9 cellular contexts compared by ENCODE assay signal in genomic region chr2:54471221-54471711, GRCh38. TPM values are rescaled to one million over a fixed set of nuclear protein-coding genes. Genes with fewer than 3 reads are reported as not detected.
DNase-seq lines count a peak whose midpoint lies in the region; ATAC-seq and TF ChIP-seq lines count a peak whose summit lies in the region.
"Had no signal": no experiment of that assay in that cellular context is flagged by ENCODE, and none has a peak within 500 bp of the region (broad histone marks: within the 10 kb centered on the region; RNA-seq: fewer than 3 reads in every experiment).

No MANE protein-coding gene starts in this region.

- WGBS in lung, 2 donors = 25 to 66% methylated on average over 1 of the region's 1 CpG

- no peaks in the 10 kb centered on the region for H3K36me3 Mint-ChIP-seq in activated B cell treated with CpG ODN at 0.5 μM for 24 hours (ENCODE audit: low read depth)

- ATAC-seq in HG03432 (IDR thresholded peaks at IDR 0.05; ENCODE audit: unreplicated experiment) = peak; percentile 92
- peak; percentile 84 for ATAC-seq in activated B cell treated with CpG ODN at 0.5 μM for 24 hours (ENCODE audit: low read depth)
- no peak for ATAC-seq in lung (ENCODE audit: insufficient read depth, low FRiP score)

- peak overlapping the region; percentile 63 for H3K27ac Mint-ChIP-seq in activated B cell treated with CpG ODN at 0.5 μM for 24 hours

- H3K4me1 Mint-ChIP-seq in activated B cell treated with CpG ODN at 0.5 μM for 24 hours = peaks cover 20% of the 10 kb centered on the region

- CTCF ChIA-PET in activated B cell treated with CpG ODN at 0.5 μM for 24 hours (lab: Charles Lee) = no interaction called here

- H3K4me3 Mint-ChIP-seq in activated B cell treated with CpG ODN at 0.5 μM for 24 hours = no peak overlapping the region

- H3K4me1 ChIP-seq in lung (ENCODE audit: control insufficient read depth in 2 of 2, insufficient read depth in 2 of 2, low read length in 2 of 2) = peaks cover 12 to 46% of the 10 kb centered on the region in 2 donors

- peak overlapping the region; percentile 27 to 84 for H3K27ac ChIP-seq in lung (ENCODE audit: low read depth in 1 of 2, low read length in 1 of 2)
- H3K27ac ChIP-seq: C4-2B had no signal

- intact Hi-C loops in activated B cell treated with CpG ODN at 0.5 μM for 24 hours (cut with micrococcal nuclease) = no loop called here

- no peaks in the 10 kb centered on the region for H3K27me3 ChIP-seq in lung (ENCODE audit: control insufficient read depth, insufficient read depth)

- no peak for TF ChIP-seq CTCF in activated B cell treated with CpG ODN at 0.5 μM for 24 hours (IDR thresholded peaks at IDR 0.05)
- TF ChIP-seq CTCF in lung (IDR thresholded peaks at IDR 0.05; ENCODE audit: control extremely low read depth, extremely low read depth) = no peak

- peak; percentile 27 for DNase-seq in NCI-H748 (lab: John Stamatoyannopoulos, UW; ENCODE audit: unreplicated experiment)
- DNase-seq in NCI-H748 treated with DMSO at 0.1 percent for 48 hours (lab: John Stamatoyannopoulos, UW) = no peak
- DNase-seq in activated B cell treated with CpG ODN at 0.5 μM for 24 hours = no peak
- no peak for DNase-seq in lung (ENCODE audit: low spot score)
- DNase-seq in stimulated activated CD4-positive, alpha-beta T cell treated with anti-CD3 and anti-CD28 coated beads, Interleukin-12 subunit alpha, Interleukin-12 subunit beta, amount 100 ng/mL, for 4 hours = no peak
- DNase-seq in NCI-H2029 treated with DMSO at 0.1 percent for 48 hours (lab: John Stamatoyannopoulos, UW) = no peak
- no peak for DNase-seq in UCSD-AML1 (lab: John Stamatoyannopoulos, UW; ENCODE audit: unreplicated experiment)

- H3K9me3 ChIP-seq in lung (ENCODE audit: control insufficient read depth in 2 of 2, insufficient read depth in 1 of 2, low read length in 1 of 2) = no peaks in the 10 kb centered on the region

- POLR2A ChIA-PET in activated B cell treated with CpG ODN at 0.5 μM for 24 hours (lab: Charles Lee) = interaction anchor here (0.7 kb wide), 1 partner anchor 14 kb away, joined by 3 read pairs; no protein-coding TSS in a partner anchor

- no peaks in the 10 kb centered on the region for H3K9me3 Mint-ChIP-seq in activated B cell treated with CpG ODN at 0.5 μM for 24 hours

- H3K27me3 Mint-ChIP-seq in activated B cell treated with CpG ODN at 0.5 μM for 24 hours = peaks cover 5% of the 10 kb centered on the region

- H3K36me3 ChIP-seq in lung (ENCODE audit: control insufficient read depth in 2 of 2, insufficient read depth in 2 of 2, low read length in 2 of 2) = no peaks in the 10 kb centered on the region

- H3K4me3 ChIP-seq in lung = no peak overlapping the region

RNA-seq across cellular contexts. Expression of gene SPTBN1, which starts 15.1 kb away (rescaled TPM):
- total RNA-seq in activated B cell treated with CpG ODN at 0.5 μM for 24 hours (82.9 and 83.2 TPM in 2 replicates), lung (100 to 1,000 TPM; 431 to 715 TPM)
- polyA plus RNA-seq in lung = 100 to 1,000 TPM in 1 of 2 donors, 10 to 100 TPM in 1; 89.4 to 120 TPM
